ENCODE assay signal across 8 cellular contexts in the genomic region with DNA sequence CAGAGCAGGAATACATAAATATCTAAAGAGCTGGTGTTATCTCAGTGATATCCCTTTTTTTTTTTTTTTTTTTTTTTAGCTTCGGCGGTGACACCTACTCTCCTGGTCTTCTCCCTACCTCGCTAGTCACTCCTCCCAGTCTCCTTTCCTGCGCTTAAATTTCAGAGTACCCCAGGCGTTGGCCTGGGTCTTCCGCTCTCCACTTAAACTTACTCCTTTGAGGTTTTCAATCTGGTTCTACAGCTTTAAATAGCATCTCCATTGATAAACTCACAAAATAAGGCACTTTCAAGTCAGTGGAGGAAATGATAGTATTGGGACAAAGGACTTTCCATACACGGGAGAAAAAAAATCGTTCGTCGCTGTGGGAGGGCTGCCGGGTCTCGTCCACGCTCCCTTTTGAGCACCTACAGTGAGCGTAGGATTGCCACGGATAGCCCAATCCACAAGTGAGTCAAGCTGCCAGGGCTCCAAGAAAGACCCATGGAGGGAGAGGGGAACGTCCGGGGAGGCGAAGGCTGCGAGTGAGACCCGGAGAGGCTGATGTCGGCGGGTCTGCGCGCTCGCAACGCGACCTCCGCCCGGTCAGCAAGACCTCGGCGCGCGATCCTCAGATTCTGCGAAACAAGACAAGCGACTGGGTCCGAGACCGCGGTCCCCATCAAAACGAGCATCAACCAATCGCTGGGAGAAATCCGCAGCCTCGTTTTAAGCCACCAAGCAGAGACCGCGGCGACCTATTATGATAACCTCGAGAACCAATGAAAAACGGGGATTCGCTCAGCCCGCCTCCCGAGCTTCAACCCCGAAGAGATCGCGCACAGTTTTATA. TPM values are rescaled to one million over a fixed set of nuclear protein-coding genes. Genes with fewer than 3 reads are reported as not detected.
DNase-seq lines count a peak whose midpoint lies in the region; ATAC-seq, FAIRE-seq and TF ChIP-seq lines count a peak whose summit lies in the region.

No MANE protein-coding gene starts in this region.

- H3K27me3 Mint-ChIP-seq in progenitor cell of endocrine pancreas, result peaks cover 7% of the 10 kb centered on the region

- H3K4me1 ChIP-seq in right atrium auricular region, result peaks cover 0 to 19% of the 10 kb centered on the region in 2 donors

- H3K4me3 Mint-ChIP-seq in progenitor cell of endocrine pancreas (ENCODE audit: low read depth), result peak overlapping the region; percentile 86

- H3K27ac Mint-ChIP-seq in progenitor cell of endocrine pancreas, result peak overlapping the region; percentile 99

- no peaks in the 10 kb centered on the region for H3K9me3 Mint-ChIP-seq in progenitor cell of endocrine pancreas (ENCODE audit: low read depth)

- no peak for FAIRE-seq in GM12891 (lab: Jason Lieb, UNC)

- H3K4me1 Mint-ChIP-seq in progenitor cell of endocrine pancreas (ENCODE audit: low read depth), result peaks cover 24% of the 10 kb centered on the region

- H3K4me3 ChIP-seq in right atrium auricular region, result peak overlapping the region; percentile 96 to 100

- peak; percentile 80 for DNase-seq in GM12891 (ENCODE audit: insufficient read length, low spot score)
- peak; percentile 97 for DNase-seq in NCI-H146 (lab: John Stamatoyannopoulos, UW)
- peak; percentile 67 to 93 (median 78) for DNase-seq in T-helper 1 cell
- DNase-seq in anterior cingulate cortex (lab: John Stamatoyannopoulos, UW), result peak in 57 of 58 donors; percentile 80 to 98 (median 92)
- DNase-seq in right atrium auricular region (ENCODE audit: low spot score), result peak; percentile 97
- peak; percentile 79 for DNase-seq in progenitor cell of endocrine pancreas (ENCODE audit: low spot score, unreplicated experiment)
- DNase-seq in ureter (ENCODE audit: low spot score), result peak; percentile 93

- peaks cover 22% of the 10 kb centered on the region for H3K36me3 Mint-ChIP-seq in progenitor cell of endocrine pancreas (ENCODE audit: insufficient read depth)

- peaks cover 30% of the 10 kb centered on the region for H3K36me3 ChIP-seq in right atrium auricular region

- no peak for TF ChIP-seq CTCF in right atrium auricular region (IDR thresholded peaks at IDR 0.05)
- no peak for TF ChIP-seq CTCF in progenitor cell of endocrine pancreas (IDR thresholded peaks at IDR 0.05; ENCODE audit: unreplicated experiment)

- no peaks in the 10 kb centered on the region for H3K9me3 ChIP-seq in right atrium auricular region

- TF ChIP-seq POLR2A in GM12891 (IDR thresholded peaks at IDR 0.05; ENCODE audit: low read depth, low read length), result no peak

- H3K27me3 ChIP-seq in right atrium auricular region, result no peaks in the 10 kb centered on the region

- peak; percentile 83 for ATAC-seq in HG02870 (IDR thresholded peaks at IDR 0.05; ENCODE audit: unreplicated experiment)

- peak overlapping the region; percentile 100 for H3K27ac ChIP-seq in right atrium auricular region

TF ChIP-seq in GM12891, 5 proteins besides CTCF, POLR2A, EP300 and RAD21:
- TF ChIP-seq TAF1 (IDR thresholded peaks at IDR 0.05; ENCODE audit: low read depth, low read length) (no peak), POLR2AphosphoS5 (IDR thresholded peaks at IDR 0.05; ENCODE audit: low read depth, low read length) (no peak), PAX5 (IDR thresholded peaks at IDR 0.05; ENCODE audit: insufficient read depth, low read length, severe bottlenecking) (no peak), POU2F2 (IDR thresholded peaks at IDR 0.05; ENCODE audit: low read depth, low read length) (peak; percentile 17; the same call in 1 of the 2 replicates), SPI1 (IDR thresholded peaks at IDR 0.05; ENCODE audit: low read depth, low read length) (no peak)

RNA-seq across cellular contexts. Expression of a gene that starts 0.7 kb away (rescaled TPM):
- 115 TPM for polyA plus RNA-seq in GM12891 (2012; ENCODE audit: low read depth, missing spikeins)
- total RNA-seq in right atrium auricular region (10 to 100 TPM; 29.4 to 30.5 TPM), progenitor cell of endocrine pancreas (369 and 381 TPM in 2 replicates), ureter (192 TPM)

RNA-seq across cellular contexts. Expression of a gene that starts 50.5 kb away (rescaled TPM):
- 2.8 TPM for polyA plus RNA-seq in GM12891 (2012; ENCODE audit: low read depth, missing spikeins)
- total RNA-seq in right atrium auricular region (10 to 100 TPM in 1 of 2 donors, 1 to 10 TPM in 1; 4.1 to 28.2 TPM), progenitor cell of endocrine pancreas (42.8 and 45.7 TPM in 2 replicates), ureter (24.7 TPM)

Comparison
In these comparisons a context has a peak if more than half of its experiments do, and no peak if none do; other contexts are left out.
1. Peak in every context shown above with its lines: DNase-seq, ATAC-seq, H3K4me3 ChIP-seq and H3K27ac ChIP-seq.